8 cellular contexts compared by ENCODE assay signal in genomic region chr6:21914121-21914973, GRCh38.
DNase-seq lines count a peak whose midpoint lies in the region; ATAC-seq and TF ChIP-seq lines count a peak whose summit lies in the region.

No MANE protein-coding gene starts in this region.

- intact Hi-C loops in breast epithelium (cut with DNase I; ENCODE audit: low total_unique reads), result no loop called here
- intact Hi-C loops in gastrocnemius medialis (cut with DNase I; ENCODE audit: low total_unique reads), result no loop called here

- DNase-seq in SJCRH30 (peak; percentile 64 to 67), breast epithelium (ENCODE audit: low spot score in 2 of 2) (peak; percentile 44 to 62), gastrocnemius medialis (peak; percentile 6 to 29), NCI-H526 treated with DMSO at 0.1 percent for 48 hours (lab: John Stamatoyannopoulos, UW) (no peak)

- ATAC-seq in GM18868 (IDR thresholded peaks at IDR 0.05; ENCODE audit: unreplicated experiment) (peak; percentile 55), gastrocnemius medialis (no peak), HG03108 (IDR thresholded peaks at IDR 0.05; ENCODE audit: unreplicated experiment) (no peak), HG02885 (IDR thresholded peaks at IDR 0.05; ENCODE audit: poor library complexity, unreplicated experiment) (no peak), HG03354 (IDR thresholded peaks at IDR 0.05; ENCODE audit: poor library complexity, severe bottlenecking, unreplicated experiment) (no peak)

- no peak for TF ChIP-seq POLR2A in breast epithelium (IDR thresholded peaks at IDR 0.05)
- TF ChIP-seq POLR2A in gastrocnemius medialis (IDR thresholded peaks at IDR 0.05), result no peak

- TF ChIP-seq CTCF in breast epithelium (IDR thresholded peaks at IDR 0.05) (no peak), gastrocnemius medialis (IDR thresholded peaks at IDR 0.05 in 4 of 5, conservative IDR thresholded peaks at IDR 0.05 in 1 of 5) (no peak)

- H3K27me3 ChIP-seq in SJCRH30 (no peaks in the 10 kb centered on the region), breast epithelium (no peaks in the 10 kb centered on the region), gastrocnemius medialis (no peaks in the 10 kb centered on the region)

- H3K36me3 ChIP-seq in SJCRH30 (no peaks in the 10 kb centered on the region), breast epithelium (no peaks in the 10 kb centered on the region), gastrocnemius medialis (no peaks in the 10 kb centered on the region)

- H3K4me3 ChIP-seq in SJCRH30 (no peak overlapping the region), breast epithelium (peak overlapping the region in 2 of 3 donors; percentile 12), gastrocnemius medialis (peak overlapping the region in 2 of 4 donors; percentile 23)

- in situ Hi-C loops in gastrocnemius medialis (cut with MboI; ENCODE audit: low sequenced_read_pairs in 4 of 4), result no loop called here

- peaks cover 4% of the 10 kb centered on the region; the same call in 1 of the 2 replicates for H3K4me1 ChIP-seq in SJCRH30
- H3K4me1 ChIP-seq in breast epithelium, result no peaks in the 10 kb centered on the region
- no peaks in the 10 kb centered on the region for H3K4me1 ChIP-seq in gastrocnemius medialis

- H3K9me3 ChIP-seq in SJCRH30 (replicated peaks) (no peaks in the 10 kb centered on the region), breast epithelium (no peaks in the 10 kb centered on the region), gastrocnemius medialis (no peaks in the 10 kb centered on the region)

- H3K27ac ChIP-seq in SJCRH30, result no peak overlapping the region
- H3K27ac ChIP-seq in breast epithelium, result peak overlapping the region in 1 of 2 donors; percentile 41
- peak overlapping the region in 3 of 4 donors; percentile 20 to 41 (median 25) for H3K27ac ChIP-seq in gastrocnemius medialis
